In the genomic region with DNA sequence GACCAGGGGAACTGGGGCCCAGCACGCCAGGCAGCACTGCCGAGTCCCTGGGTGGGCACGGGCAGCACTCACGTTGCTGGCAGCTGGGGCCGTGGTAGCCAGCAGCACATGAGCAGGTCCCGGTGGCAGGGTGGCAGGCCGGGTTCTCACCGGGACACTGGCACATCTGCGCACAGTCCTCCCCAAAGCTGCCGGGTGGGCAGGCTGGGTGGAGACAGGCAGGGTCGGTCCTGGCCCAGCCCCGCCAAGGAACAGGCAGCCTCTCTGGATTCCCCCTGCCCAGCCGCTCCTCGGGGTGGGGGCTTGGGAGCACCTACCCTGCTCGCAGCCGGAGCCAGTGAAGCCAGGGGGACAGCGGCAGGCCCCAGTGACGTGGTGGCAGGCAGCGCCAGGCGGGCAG, we compare ENCODE assay signal across 28 cellular contexts. TPM values are rescaled to one million over a fixed set of nuclear protein-coding genes. Genes with fewer than 3 reads are reported as not detected.
"Had no signal": no experiment of that assay in that cellular context is flagged by ENCODE, and none has a peak within 500 bp of the region (broad histone marks: within the 10 kb centered on the region; RNA-seq: fewer than 3 reads in every experiment).

No MANE protein-coding gene starts in this region.

- H3K9ac ChIP-seq: parathyroid adenoma had no signal

- H3K4me1 Mint-ChIP-seq: naive B cell; naive thymus-derived CD8-positive, alpha-beta T cell had no signal

- H3K4me3 Mint-ChIP-seq: naive B cell; naive thymus-derived CD8-positive, alpha-beta T cell; natural killer cell treated with Interleukin-12 subunit alpha and Interleukin-12 subunit beta and Interleukin-15 and Interleukin-18, amount 100 ng/mL, for 72 hours; stimulated activated effector memory CD8-positive, alpha-beta T cell treated with anti-CD3 and anti-CD28 coated beads, Interleukin-12 subunit alpha, Interleukin-12 subunit beta, amount 100 ng/mL, for 72 hours; stimulated activated naive B cell treated with anti-CD40 and anti-IgM and Interleukin-4, amounts not matched to agents 10 μg/mL and 1 μg/mL and 100 μg/mL, for 72 hours; stimulated activated naive CD8-positive, alpha-beta T cell treated with anti-CD3 and anti-CD28 coated beads, Interleukin-15, Interleukin-2, amounts not matched to agents 100 ng/mL and 50 ng/mL, for 24 hours had no signal

- H3K79me2 ChIP-seq: parathyroid adenoma had no signal

- H3K9me3 ChIP-seq: ovary, psoas muscle, stomach, thoracic aorta, thyroid gland, tibial nerve, upper lobe of left lung, uterus had no signal

- H3K4me1 ChIP-seq: parathyroid adenoma, psoas muscle, thyroid gland, tibial nerve, uterus had no signal

- H3K27ac Mint-ChIP-seq: naive B cell; naive thymus-derived CD8-positive, alpha-beta T cell; natural killer cell treated with Interleukin-12 subunit alpha and Interleukin-12 subunit beta and Interleukin-15 and Interleukin-18, amount 100 ng/mL, for 72 hours; progenitor cell of endocrine pancreas; stimulated activated effector memory CD8-positive, alpha-beta T cell treated with anti-CD3 and anti-CD28 coated beads, Interleukin-12 subunit alpha, Interleukin-12 subunit beta, amount 100 ng/mL, for 72 hours; stimulated activated naive B cell treated with anti-CD40 and anti-IgM and Interleukin-4, amounts not matched to agents 10 μg/mL and 1 μg/mL and 100 μg/mL, for 72 hours; stimulated activated naive CD8-positive, alpha-beta T cell treated with anti-CD3 and anti-CD28 coated beads, Interleukin-15, Interleukin-2, amounts not matched to agents 100 ng/mL and 50 ng/mL, for 24 hours had no signal

- H3K27me3 ChIP-seq: ovary, stomach, thyroid gland, tibial nerve, upper lobe of left lung, uterus had no signal

- H2AFZ ChIP-seq: parathyroid adenoma had no signal

- H3K36me3 ChIP-seq: ovary, thyroid gland, uterus had no signal

- H3K9me3 Mint-ChIP-seq: naive B cell; naive thymus-derived CD8-positive, alpha-beta T cell; natural killer cell treated with Interleukin-12 subunit alpha and Interleukin-12 subunit beta and Interleukin-15 and Interleukin-18, amount 100 ng/mL, for 72 hours; stimulated activated effector memory CD8-positive, alpha-beta T cell treated with anti-CD3 and anti-CD28 coated beads, Interleukin-12 subunit alpha, Interleukin-12 subunit beta, amount 100 ng/mL, for 72 hours; stimulated activated naive B cell treated with anti-CD40 and anti-IgM and Interleukin-4, amounts not matched to agents 10 μg/mL and 1 μg/mL and 100 μg/mL, for 72 hours; stimulated activated naive CD8-positive, alpha-beta T cell treated with anti-CD3 and anti-CD28 coated beads, Interleukin-15, Interleukin-2, amounts not matched to agents 100 ng/mL and 50 ng/mL, for 24 hours had no signal

- H3K27ac ChIP-seq: ovary, parathyroid adenoma, psoas muscle, skin epidermis, stomach, thoracic aorta, thyroid gland, tibial nerve, upper lobe of left lung, uterus had no signal

- H3K4me3 ChIP-seq: ovary, psoas muscle, skin epidermis, stomach, thoracic aorta, thyroid gland, tibial nerve, upper lobe of left lung, uterus had no signal

- H3K27me3 Mint-ChIP-seq: naive B cell; naive thymus-derived CD8-positive, alpha-beta T cell; natural killer cell treated with Interleukin-12 subunit alpha and Interleukin-12 subunit beta and Interleukin-15 and Interleukin-18, amount 100 ng/mL, for 72 hours; progenitor cell of endocrine pancreas; stimulated activated naive B cell treated with anti-CD40 and anti-IgM and Interleukin-4, amounts not matched to agents 10 μg/mL and 1 μg/mL and 100 μg/mL, for 72 hours; stimulated activated naive CD8-positive, alpha-beta T cell treated with anti-CD3 and anti-CD28 coated beads, Interleukin-15, Interleukin-2, amounts not matched to agents 100 ng/mL and 50 ng/mL, for 24 hours had no signal

- H3K36me3 Mint-ChIP-seq: naive B cell; naive thymus-derived CD8-positive, alpha-beta T cell; natural killer cell treated with Interleukin-12 subunit alpha and Interleukin-12 subunit beta and Interleukin-15 and Interleukin-18, amount 100 ng/mL, for 72 hours; stimulated activated effector memory CD8-positive, alpha-beta T cell treated with anti-CD3 and anti-CD28 coated beads, Interleukin-12 subunit alpha, Interleukin-12 subunit beta, amount 100 ng/mL, for 72 hours; stimulated activated naive B cell treated with anti-CD40 and anti-IgM and Interleukin-4, amounts not matched to agents 10 μg/mL and 1 μg/mL and 100 μg/mL, for 72 hours had no signal

- DNase-seq: naive B cell; naive thymus-derived CD8-positive, alpha-beta T cell; occipital lobe; ovary; posterior cingulate gyrus; psoas muscle; right cardiac atrium; stimulated activated CD4-positive, alpha-beta T cell treated with anti-CD3 and anti-CD28 coated beads, Interleukin-15, amount 100 ng/mL, for 24 hours; stimulated activated CD4-positive, alpha-beta T cell treated with anti-CD3 and anti-CD28 coated beads, Interleukin-2, amount 100 ng/mL, for 24 hours; stimulated activated CD4-positive, alpha-beta T cell treated with anti-CD3 and anti-CD28 coated beads, Interleukin-2, amount 100 ng/mL, for 48 hours; stimulated activated CD4-positive, alpha-beta T cell treated with anti-CD3 and anti-CD28 coated beads, Interleukin-4, amount 100 ng/mL, for 24 hours; stimulated activated naive B cell treated with anti-CD40 and anti-IgM and Interleukin-4, amounts not matched to agents 10 μg/mL and 1 μg/mL and 100 μg/mL, for 72 hours; stimulated activated naive CD4-positive, alpha-beta T cell treated with Interleukin-2 at 50 U/mL for 16 hours; stomach; thyroid gland; trophoblast cell; uterus had no signal

RNA-seq across cellular contexts. Expression of gene ARHGEF16, which starts 42.5 kb away (rescaled TPM):
- total RNA-seq: myocyte; naive thymus-derived CD8-positive, alpha-beta T cell; natural killer cell treated with Interleukin-12 subunit alpha and Interleukin-12 subunit beta and Interleukin-15 and Interleukin-18, amount 100 ng/mL, for 72 hours; osteoblast had no signal
